25 cellular contexts compared by ENCODE assay signal in the genomic region with DNA sequence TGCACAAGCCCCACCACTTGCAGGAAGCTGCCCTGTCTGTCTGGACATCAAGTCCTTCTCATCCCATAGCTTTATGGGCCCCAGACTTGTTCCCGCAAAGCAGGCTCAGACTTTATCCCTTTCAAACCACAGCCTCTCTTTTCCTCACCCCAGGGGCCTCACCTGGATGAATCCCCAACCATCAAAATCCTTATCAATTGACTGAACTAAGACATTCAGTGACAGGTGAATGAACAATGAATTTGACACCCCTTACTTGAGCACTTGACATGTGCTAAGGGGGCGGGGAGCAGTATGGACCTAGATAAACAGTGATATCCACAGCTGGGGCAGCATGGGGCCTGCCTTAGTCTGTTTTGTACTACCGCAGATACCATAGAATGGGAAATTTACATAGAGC. TPM values are rescaled to one million over a fixed set of nuclear protein-coding genes. Genes with fewer than 3 reads are reported as not detected.
DNase-seq lines count a peak whose midpoint lies in the region; ATAC-seq, FAIRE-seq and TF ChIP-seq lines count a peak whose summit lies in the region.
"Had no signal": no experiment of that assay in that cellular context is flagged by ENCODE, and none has a peak within 500 bp of the region (broad histone marks: within the 10 kb centered on the region; RNA-seq: fewer than 3 reads in every experiment).

No MANE protein-coding gene starts in this region.

- no peak overlapping the region for H3K4me3 ChIP-seq in astrocyte (ENCODE audit: insufficient read depth, low read depth, low read length)
- no peak overlapping the region for H3K4me3 ChIP-seq in neural progenitor cell
- no peak overlapping the region for H3K4me3 ChIP-seq in hepatocyte
- H3K4me3 ChIP-seq in upper lobe of right lung: no peak overlapping the region
- H3K4me3 ChIP-seq: GM23338 had no signal

- H3K36me3 Mint-ChIP-seq in astrocyte (ENCODE audit: low read depth, unreplicated experiment): peaks cover 4% of the 10 kb centered on the region
- H3K36me3 Mint-ChIP-seq in neural progenitor cell: no peaks in the 10 kb centered on the region

- 80% methylated on average over 3 of the region's 3 CpGs for WGBS in hepatocyte (ENCODE audit: low lambda C conversion rate, missing lambda C conversion rate)

- H3K27ac ChIP-seq in astrocyte (ENCODE audit: low read depth, low read length): no peak overlapping the region
- no peak overlapping the region for H3K27ac ChIP-seq in neural progenitor cell
- H3K27ac ChIP-seq in hepatocyte: no peak overlapping the region
- no peak overlapping the region for H3K27ac ChIP-seq in upper lobe of right lung
- H3K27ac ChIP-seq: HL-60 had no signal

- intact Hi-C loops in upper lobe of right lung (cut with DNase I): no loop called here

- no peaks in the 10 kb centered on the region for H3F3A ChIP-seq in neural progenitor cell (ENCODE audit: low read depth)

- H3K9me2 ChIP-seq in hepatocyte (replicated peaks; ENCODE audit: insufficient read depth): no peaks in the 10 kb centered on the region
- H3K9me2 ChIP-seq: SK-N-SH had no signal

- H3K36me3 ChIP-seq in astrocyte (ENCODE audit: insufficient read depth, low read length) (no peaks in the 10 kb centered on the region), neural progenitor cell (no peaks in the 10 kb centered on the region), hepatocyte (replicated peaks; ENCODE audit: insufficient read depth, low read depth) (no peaks in the 10 kb centered on the region), upper lobe of right lung (no peaks in the 10 kb centered on the region)

- no peaks in the 10 kb centered on the region for H4K20me1 ChIP-seq in astrocyte (ENCODE audit: insufficient read depth, low read length)
- H4K20me1 ChIP-seq in neural progenitor cell (ENCODE audit: low read depth): no peaks in the 10 kb centered on the region
- H4K20me1 ChIP-seq in hepatocyte (ENCODE audit: insufficient read depth, poor library complexity, severe bottlenecking): no peaks in the 10 kb centered on the region

- H3K79me2 ChIP-seq in astrocyte (ENCODE audit: insufficient read depth, low read length) (no peaks in the 10 kb centered on the region), neural progenitor cell (ENCODE audit: low read depth) (no peaks in the 10 kb centered on the region), hepatocyte (no peaks in the 10 kb centered on the region)

- no peak overlapping the region for H2AFZ ChIP-seq in astrocyte (ENCODE audit: low read depth, low read length)
- no peak overlapping the region for H2AFZ ChIP-seq in neural progenitor cell (replicated peaks)
- no peak overlapping the region for H2AFZ ChIP-seq in hepatocyte
- H2AFZ ChIP-seq: GM23338 had no signal

- H3K4me2 ChIP-seq in astrocyte (ENCODE audit: low read length) (no peak overlapping the region), neural progenitor cell (no peak overlapping the region), hepatocyte (no peak overlapping the region)
- H3K4me2 ChIP-seq: GM23338, SK-N-SH had no signal

- H3K9me3 ChIP-seq in astrocyte (ENCODE audit: insufficient read depth, low read depth, low read length) (no peaks in the 10 kb centered on the region), neural progenitor cell (ENCODE audit: low read depth) (no peaks in the 10 kb centered on the region), hepatocyte (ENCODE audit: low read depth) (no peaks in the 10 kb centered on the region), upper lobe of right lung (no peaks in the 10 kb centered on the region)
- H3K9me3 ChIP-seq: SK-N-SH had no signal

- DNase-seq in activated effector memory CD4-positive, alpha-beta T cell treated with anti-CD3 and anti-CD28 coated beads, Interleukin-2, amount 50 U/mL, for 16 hours: peak; percentile 44
- DNase-seq in activated effector memory CD4-positive, alpha-beta T cell treated with Interleukin-2 at 50 U/mL for 16 hours: no peak
- DNase-seq in astrocyte (ENCODE audit: low read depth): no peak
- DNase-seq in neural progenitor cell (ENCODE audit: low spot score): no peak
- DNase-seq in hepatocyte (ENCODE audit: low spot score): no peak
- DNase-seq in upper lobe of right lung: no peak
- DNase-seq in NK-92 treated with Interleukin-12 subunit alpha and Interleukin-12 subunit beta, amount 100 ng/mL, for 24 hours (lab: John Stamatoyannopoulos, UW): no peak
- DNase-seq: DMS53, GDM1, HCEC 1CT, KBM-7, NCI-H1092, NCI-H1436 treated with DMSO at 0.1 percent for 48 hours, NCI-H1930, NCI-H69, SIG-M5, SK-N-SH had no signal

- ATAC-seq in upper lobe of right lung: no peak
- ATAC-seq: GM23338 had no signal

- H3K27me3 ChIP-seq in astrocyte (ENCODE audit: insufficient read depth, low read length) (no peaks in the 10 kb centered on the region), neural progenitor cell (no peaks in the 10 kb centered on the region), hepatocyte (no peaks in the 10 kb centered on the region), upper lobe of right lung (no peaks in the 10 kb centered on the region)

- H3K4me1 ChIP-seq in astrocyte (ENCODE audit: insufficient read depth, low read length) (no peaks in the 10 kb centered on the region), neural progenitor cell (no peaks in the 10 kb centered on the region), hepatocyte (ENCODE audit: insufficient read depth) (no peaks in the 10 kb centered on the region), upper lobe of right lung (no peaks in the 10 kb centered on the region)

- no peak for TF ChIP-seq CTCF in astrocyte (IDR thresholded peaks at IDR 0.05; ENCODE audit: insufficient read depth, low read depth, low read length)
- TF ChIP-seq CTCF in neural progenitor cell (IDR thresholded peaks at IDR 0.05): no peak
- no peak for TF ChIP-seq CTCF in hepatocyte (IDR thresholded peaks at IDR 0.05; ENCODE audit: poor library complexity)
- TF ChIP-seq CTCF in upper lobe of right lung (IDR thresholded peaks at IDR 0.05): no peak

- H3K9ac ChIP-seq in astrocyte (ENCODE audit: low read length) (no peak overlapping the region), neural progenitor cell (no peak overlapping the region)
- H3K9ac ChIP-seq: SK-N-SH had no signal

- H3K9me3 Mint-ChIP-seq in astrocyte (ENCODE audit: unreplicated experiment): peaks cover 3% of the 10 kb centered on the region
- H3K9me3 Mint-ChIP-seq in neural progenitor cell: no peaks in the 10 kb centered on the region
- H3K9me3 Mint-ChIP-seq: GM23338 had no signal

- FAIRE-seq in astrocyte (lab: Jason Lieb, UNC): no peak
- FAIRE-seq: A204.1, D721Med, HepG2 had no signal

- H3K4me3 Mint-ChIP-seq in astrocyte (ENCODE audit: unreplicated experiment) (no peak overlapping the region), neural progenitor cell (peak overlapping the region; percentile 42)
- H3K4me3 Mint-ChIP-seq: B cell, GM23338 had no signal

- H3K27me3 Mint-ChIP-seq in astrocyte (ENCODE audit: low read depth, unreplicated experiment) (peaks cover 41% of the 10 kb centered on the region), neural progenitor cell (ENCODE audit: insufficient read depth, low read depth) (peaks cover 7% of the 10 kb centered on the region)

- peaks cover 4% of the 10 kb centered on the region for H3K4me1 Mint-ChIP-seq in astrocyte (ENCODE audit: low read depth, unreplicated experiment)
- peaks cover 4% of the 10 kb centered on the region for H3K4me1 Mint-ChIP-seq in neural progenitor cell
- H3K4me1 Mint-ChIP-seq: GM23338 had no signal

- H3K27ac Mint-ChIP-seq in astrocyte (ENCODE audit: unreplicated experiment) (peak overlapping the region; percentile 70), neural progenitor cell (no peak overlapping the region)
- H3K27ac Mint-ChIP-seq: B cell, GM23338 had no signal

RNA-seq across cellular contexts. Expression of a gene that starts 5.0 kb away (rescaled TPM):
- total RNA-seq in astrocyte (0.14 and 0.16 TPM in 2 replicates), neural progenitor cell (ENCODE audit: low replicate concordance) (0.03 TPM in 1 of 2 replicates, not detected in the other), hepatocyte (not detected in 2 replicates), upper lobe of right lung (0.96 TPM)
- polyA plus RNA-seq in hepatocyte: not detected in 2 replicates
- total RNA-seq: GM23338, HepG2, HT-29, NCI-H460 had no signal
- polyA plus RNA-seq: GM23338, HepG2 had no signal

RNA-seq across cellular contexts. Expression of a gene that starts 24.1 kb away (rescaled TPM):
- 932 and 1,014 TPM in 2 replicates for total RNA-seq in astrocyte
- total RNA-seq in neural progenitor cell (ENCODE audit: low replicate concordance): 7.0 and 14.1 TPM in 2 replicates
- 246 TPM in 2 replicates for total RNA-seq in hepatocyte
- polyA plus RNA-seq in hepatocyte: 318 and 344 TPM in 2 replicates
- total RNA-seq in upper lobe of right lung: 151 TPM

Comparison
In these comparisons a context has a peak if more than half of its experiments do, and no peak if none do; other contexts are left out.
1. RNA of a gene that starts 24.1 kb away (total RNA-seq): 932 to 1,014 TPM in astrocyte, 246 TPM in hepatocyte and 151 TPM in upper lobe of right lung (single experiment); 7.0 to 14.1 TPM in neural progenitor cell; every median in the first group is over 10 times any median in the second.